In the genomic region with DNA sequence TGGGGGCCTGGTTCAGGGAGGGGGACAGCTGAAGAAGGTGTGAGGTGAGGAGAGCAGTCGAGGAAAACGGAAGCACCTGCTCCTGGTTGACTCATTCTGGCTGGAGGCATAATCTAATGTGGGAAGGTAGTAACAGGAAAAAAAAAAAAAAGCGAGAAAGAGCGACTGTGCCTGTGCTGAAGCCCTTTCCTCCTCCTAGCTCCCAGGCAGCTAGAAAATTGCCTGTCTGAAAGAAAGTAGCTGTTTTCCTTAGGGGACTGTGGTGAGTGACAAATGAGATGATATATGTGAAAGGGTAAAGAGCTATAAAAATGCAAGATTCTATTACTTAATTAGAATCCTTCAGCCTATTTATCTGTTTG, we compare ENCODE assay signal across 1 cellular context.
TF ChIP-seq lines count a peak whose summit lies in the region.

No MANE protein-coding gene starts in this region.

TF ChIP-seq in K562, 482 proteins besides CTCF, POLR2A, EP300 and RAD21 (continued from another document):
- TF ChIP-seq, protein P1, sequence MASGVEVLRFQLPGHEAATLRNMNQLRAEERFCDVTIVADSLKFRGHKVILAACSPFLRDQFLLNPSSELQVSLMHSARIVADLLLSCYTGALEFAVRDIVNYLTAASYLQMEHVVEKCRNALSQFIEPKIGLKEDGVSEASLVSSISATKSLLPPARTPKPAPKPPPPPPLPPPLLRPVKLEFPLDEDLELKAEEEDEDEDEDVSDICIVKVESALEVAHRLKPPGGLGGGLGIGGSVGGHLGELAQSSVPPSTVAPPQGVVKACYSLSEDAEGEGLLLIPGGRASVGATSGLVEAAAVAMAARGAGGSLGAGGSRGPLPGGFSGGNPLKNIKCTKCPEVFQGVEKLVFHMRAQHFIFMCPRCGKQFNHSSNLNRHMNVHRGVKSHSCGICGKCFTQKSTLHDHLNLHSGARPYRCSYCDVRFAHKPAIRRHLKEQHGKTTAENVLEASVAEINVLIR (CRISPR knock-in tag; IDR thresholded peaks at IDR 0.05), result no peak
- TF ChIP-seq FOXA3 (CRISPR knock-in tag; conservative IDR thresholded peaks at IDR 0.05 in 1 of 2, IDR thresholded peaks at IDR 0.05 in 1 of 2), result 0 out of 4 replicates have a peak, but pooled peaks of 1 of the 2 experiments have one; percentile 5
